In genomic region chr1:53683986-53684740, GRCh38 we compare ENCODE assay signal across 1 cellular context.
TF ChIP-seq lines count a peak whose summit lies in the region.

No MANE protein-coding gene starts in this region.

TF ChIP-seq in HEK293T, 16 proteins besides CTCF, POLR2A, EP300 and RAD21 (continued from another document):
- no peak for TF ChIP-seq PKNOX1 (IDR thresholded peaks at IDR 0.05)
- no peak for TF ChIP-seq LEF1 (IDR thresholded peaks at IDR 0.05; ENCODE audit: borderline replicate concordance)
- no peak for TF ChIP-seq TARDBP (IDR thresholded peaks at IDR 0.05)
- no peak for TF ChIP-seq L3MBTL2 (conservative IDR thresholded peaks at IDR 0.05)
- TF ChIP-seq FOXK2 (IDR thresholded peaks at IDR 0.05), result no peak
- no peak for TF ChIP-seq SP1 (IDR thresholded peaks at IDR 0.05)
